In the genomic region with DNA sequence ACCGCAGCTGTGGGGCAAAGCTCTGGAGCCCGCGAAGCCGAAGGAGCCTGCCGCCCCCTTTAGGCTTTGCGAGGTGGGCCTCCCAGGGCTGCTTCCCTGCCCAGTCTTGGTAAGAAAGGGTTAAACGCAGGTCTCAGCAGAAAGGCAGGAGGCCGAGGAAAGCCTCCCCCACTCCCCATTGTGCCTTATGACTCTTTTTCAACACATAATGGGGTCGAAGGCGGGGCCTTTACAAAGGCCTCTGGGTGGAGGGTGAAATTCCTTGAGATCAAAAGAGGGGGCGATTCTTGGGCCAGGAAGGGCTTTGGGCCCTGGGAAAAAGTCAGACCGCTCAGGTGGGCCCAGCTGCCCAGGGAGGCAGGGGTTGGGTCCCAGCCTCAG, we compare ENCODE assay signal across 16 cellular contexts. TPM values are rescaled to one million over a fixed set of nuclear protein-coding genes. Genes with fewer than 3 reads are reported as not detected.
A peak's percentile ranks its signal among the peaks of the same experiment; 100 is the strongest.
DNase-seq lines count a peak whose midpoint lies in the region; ATAC-seq, FAIRE-seq and TF ChIP-seq lines count a peak whose summit lies in the region.
"Had no signal": no experiment of that assay in that cellular context is flagged by ENCODE, and none has a peak within 500 bp of the region (broad histone marks: within the 10 kb centered on the region; RNA-seq: fewer than 3 reads in every experiment).

No MANE protein-coding gene starts in this region.

- no peak overlapping the region for H3K56ac ChIP-seq in H9 (ENCODE audit: insufficient read length, low read depth, low read length)

- no peak overlapping the region for H3K14ac ChIP-seq in H9 (ENCODE audit: insufficient read depth, low read length)

- H4K20me1 ChIP-seq in H9 (ENCODE audit: control insufficient read depth, insufficient read depth, insufficient read length) (no peaks in the 10 kb centered on the region), astrocyte (ENCODE audit: insufficient read depth, low read length) (no peaks in the 10 kb centered on the region), osteoblast (ENCODE audit: insufficient read depth, low read length) (no peaks in the 10 kb centered on the region)

- no peak overlapping the region for H2BK120ac ChIP-seq in H9 (ENCODE audit: low read depth, low read length, poor library complexity, severe bottlenecking)

- peaks cover 0 to 14% (median 11%) of the 10 kb centered on the region in 3 experiments; a peak in 3 of 7 replicates for H3K36me3 Mint-ChIP-seq in H9 (ENCODE audit: insufficient read depth in 1 of 3, low read depth in 3 of 3)
- no peaks in the 10 kb centered on the region for H3K36me3 Mint-ChIP-seq in astrocyte (ENCODE audit: low read depth, unreplicated experiment)
- H3K36me3 Mint-ChIP-seq in effector memory CD8-positive, alpha-beta T cell (ENCODE audit: insufficient read depth) = peaks cover 3% of the 10 kb centered on the region

- no peak for FAIRE-seq in astrocyte (lab: Jason Lieb, UNC)

- H2AFZ ChIP-seq in H9 (ENCODE audit: low read length) = no peak overlapping the region
- H2AFZ ChIP-seq in astrocyte (ENCODE audit: low read depth, low read length) = no peak overlapping the region
- no peak overlapping the region for H2AFZ ChIP-seq in osteoblast (ENCODE audit: low read length)

- no peak overlapping the region for H4K91ac ChIP-seq in H9 (ENCODE audit: insufficient read length, low read depth, low read length)

- WGBS in H9 (ENCODE audit: extremely low coverage, insufficient read length, low lambda C conversion rate) = no CpG with 5 or more reads among the region's 12 CpGs

- H3K9ac ChIP-seq in H9 (ENCODE audit: extremely low read depth, insufficient read length, low read length) (no peak overlapping the region), astrocyte (ENCODE audit: low read length) (no peak overlapping the region)

- H3K36me3 ChIP-seq in astrocyte (ENCODE audit: insufficient read depth, low read length) (no peaks in the 10 kb centered on the region), osteoblast (ENCODE audit: insufficient read depth, low read length) (no peaks in the 10 kb centered on the region)
- H3K36me3 ChIP-seq: brain microvascular endothelial cell, MG63, ovary, thyroid gland had no signal

- H3K4ac ChIP-seq in H9 (ENCODE audit: low read depth, low read length) = no peak overlapping the region

- 0 out of 2 replicates have a peak, but pooled peaks cover 2% of the 10 kb centered on the region for H3K4me1 ChIP-seq in H9 (ENCODE audit: insufficient read depth, low read length)
- peaks cover 24% of the 10 kb centered on the region for H3K4me1 ChIP-seq in astrocyte (ENCODE audit: insufficient read depth, low read length)
- H3K4me1 ChIP-seq in osteoblast (ENCODE audit: insufficient read depth, low read length) = peaks cover 41% of the 10 kb centered on the region

- no peak overlapping the region for H3K4me3 ChIP-seq in astrocyte (ENCODE audit: insufficient read depth, low read depth, low read length)
- peak overlapping the region; percentile 74 for H3K4me3 ChIP-seq in osteoblast (ENCODE audit: insufficient read depth, low read length)
- H3K4me3 ChIP-seq: MG63, ovary, thyroid gland had no signal

- H3K27ac ChIP-seq in H9 (ENCODE audit: insufficient read length, low read depth, low read length) = no peak overlapping the region
- no peak overlapping the region for H3K27ac ChIP-seq in astrocyte (ENCODE audit: low read depth, low read length)
- peak overlapping the region; percentile 30 for H3K27ac ChIP-seq in osteoblast (ENCODE audit: low read depth, low read length)
- H3K27ac ChIP-seq: brain microvascular endothelial cell, ovary, thyroid gland had no signal

- H3K79me1 ChIP-seq in H9 (ENCODE audit: insufficient read depth, low read depth, low read length, poor library complexity, severe bottlenecking) = no peaks in the 10 kb centered on the region

- H3K27ac Mint-ChIP-seq in H9 (peak overlapping the region; percentile 42 to 94 (median 53); a peak in 4 of 7 replicates), astrocyte (ENCODE audit: unreplicated experiment) (no peak overlapping the region)
- no peak overlapping the region for H3K27ac Mint-ChIP-seq in effector memory CD8-positive, alpha-beta T cell
- H3K27ac Mint-ChIP-seq: activated CD8-positive, alpha-beta T cell treated with anti-CD3 and anti-CD28 coated beads for 36 hours had no signal

- H3K4me3 Mint-ChIP-seq in H9 = peak overlapping the region; percentile 71 to 84
- H3K4me3 Mint-ChIP-seq in astrocyte (ENCODE audit: unreplicated experiment) = peak overlapping the region; percentile 66
- peak overlapping the region in 1 of 2 donors; percentile 43 for H3K4me3 Mint-ChIP-seq in effector memory CD8-positive, alpha-beta T cell
- H3K4me3 Mint-ChIP-seq: activated CD8-positive, alpha-beta T cell treated with anti-CD3 and anti-CD28 coated beads for 36 hours had no signal

- H3K79me2 ChIP-seq in H9 (ENCODE audit: insufficient read depth, low read length) (peaks cover 7% of the 10 kb centered on the region; the same call in 1 of the 2 replicates), astrocyte (ENCODE audit: insufficient read depth, low read length) (no peaks in the 10 kb centered on the region), osteoblast (ENCODE audit: insufficient read depth, low read length) (no peaks in the 10 kb centered on the region)

- no peak overlapping the region for H4K8ac ChIP-seq in H9 (replicated peaks; ENCODE audit: insufficient read length, low read depth, low read length)

- peak overlapping the region; percentile 43 for H3K4me2 ChIP-seq in H9 (ENCODE audit: insufficient read depth, insufficient read length, low read length)
- H3K4me2 ChIP-seq in astrocyte (ENCODE audit: low read length) = no peak overlapping the region
- peak overlapping the region; percentile 69 for H3K4me2 ChIP-seq in osteoblast (ENCODE audit: insufficient read depth, low read length)

- ATAC-seq in effector memory CD8-positive, alpha-beta T cell (replicated peaks) = no peak
- ATAC-seq in GM18858 (IDR thresholded peaks at IDR 0.05; ENCODE audit: unreplicated experiment) = no peak
- ATAC-seq: activated CD8-positive, alpha-beta T cell treated with anti-CD3 and anti-CD28 coated beads for 36 hours had no signal

- no peak overlapping the region for H2BK12ac ChIP-seq in H9 (ENCODE audit: insufficient read length, low read depth, low read length)

- no peak overlapping the region for H4K5ac ChIP-seq in H9 (ENCODE audit: insufficient read length, low read depth, low read length)

- H2BK20ac ChIP-seq in H9 (ENCODE audit: low read depth, low read length, poor library complexity, severe bottlenecking) = no peak overlapping the region

- H3K23me2 ChIP-seq in H9 (ENCODE audit: insufficient read length, low read depth, low read length, poor library complexity, severe bottlenecking) = peaks cover 11% of the 10 kb centered on the region

- H3T11ph ChIP-seq in H9 (ENCODE audit: low read length) = no peak overlapping the region

- no peak overlapping the region for H2BK15ac ChIP-seq in H9 (ENCODE audit: low read depth, low read length)

- no peaks in the 10 kb centered on the region; a peak in 1 of 5 replicates for H3K9me3 Mint-ChIP-seq in H9
- no peaks in the 10 kb centered on the region for H3K9me3 Mint-ChIP-seq in astrocyte (ENCODE audit: unreplicated experiment)
- no peaks in the 10 kb centered on the region for H3K9me3 Mint-ChIP-seq in effector memory CD8-positive, alpha-beta T cell
- H3K9me3 Mint-ChIP-seq: activated CD8-positive, alpha-beta T cell treated with anti-CD3 and anti-CD28 coated beads for 36 hours had no signal

- TF ChIP-seq CTCF in H9 (conservative IDR thresholded peaks at IDR 0.05) = peak; percentile 39; the same call in 1 of the 3 replicates
- no peak for TF ChIP-seq CTCF in astrocyte (IDR thresholded peaks at IDR 0.05; ENCODE audit: insufficient read depth, low read depth, low read length)
- no peak for TF ChIP-seq CTCF in osteoblast (IDR thresholded peaks at IDR 0.05; ENCODE audit: extremely low read depth, low read depth, low read length)

- H3K9me3 ChIP-seq in H9 (ENCODE audit: control insufficient read depth, low read depth, low read length) (no peaks in the 10 kb centered on the region), astrocyte (ENCODE audit: insufficient read depth, low read depth, low read length) (no peaks in the 10 kb centered on the region), osteoblast (ENCODE audit: low read depth, low read length) (no peaks in the 10 kb centered on the region)
- H3K9me3 ChIP-seq: MG63, ovary, thyroid gland had no signal

- peaks cover 31% of the 10 kb centered on the region for H3K27me3 Mint-ChIP-seq in H9 (ENCODE audit: low read depth)
- H3K27me3 Mint-ChIP-seq in astrocyte (ENCODE audit: low read depth, unreplicated experiment) = peaks cover 48% of the 10 kb centered on the region
- peaks cover 40 to 69% of the 10 kb centered on the region in 2 donors for H3K27me3 Mint-ChIP-seq in effector memory CD8-positive, alpha-beta T cell

- H3K18ac ChIP-seq in H9 (ENCODE audit: insufficient read length, low read depth, low read length) = no peak overlapping the region

- H3K27me3 ChIP-seq in H9 (ENCODE audit: insufficient read depth, low read length) (peaks cover 3% of the 10 kb centered on the region; the same call in 1 of the 2 replicates), astrocyte (ENCODE audit: insufficient read depth, low read length) (peaks cover 52% of the 10 kb centered on the region), osteoblast (ENCODE audit: insufficient read depth, low read length) (peaks cover 34% of the 10 kb centered on the region)
- H3K27me3 ChIP-seq: MG63, ovary, thyroid gland had no signal

- DNase-seq in H9 = peak; percentile 84
- DNase-seq in astrocyte (ENCODE audit: low read depth) = no peak
- peak; percentile 72 for DNase-seq in left kidney (ENCODE audit: low read depth, low spot score)
- DNase-seq in osteoblast (ENCODE audit: insufficient read length, low spot score, missing footprints) = peak; percentile 90
- DNase-seq in NCI-H1436 treated with DMSO at 0.1 percent for 48 hours (lab: John Stamatoyannopoulos, UW) = no peak
- no peak for DNase-seq in effector memory CD8-positive, alpha-beta T cell
- DNase-seq in activated CD4-positive, CD25-positive, alpha-beta regulatory T cell treated with anti-CD3 and anti-CD28 coated beads, Interleukin-2, amount 50 U/mL, for 72 hours = no peak
- DNase-seq: activated CD8-positive, alpha-beta T cell treated with anti-CD3 and anti-CD28 coated beads for 36 hours; activated effector memory CD4-positive, alpha-beta T cell treated with anti-CD3 and anti-CD28 coated beads, Interleukin-2, amount 50 U/mL, for 16 hours; brain microvascular endothelial cell; effector memory CD4-positive, alpha-beta T cell; MG63; ovary; T1000; thyroid gland had no signal

- no peak overlapping the region for H2BK5ac ChIP-seq in H9 (ENCODE audit: insufficient read length, low read length)

- H3K4me1 Mint-ChIP-seq in H9 (peaks cover 30 to 32% of the 10 kb centered on the region in 2 experiments), astrocyte (ENCODE audit: low read depth, unreplicated experiment) (peaks cover 20% of the 10 kb centered on the region)
- H3K4me1 Mint-ChIP-seq in effector memory CD8-positive, alpha-beta T cell (ENCODE audit: low read depth in 2 of 2) = peaks cover 5 to 11% of the 10 kb centered on the region in 2 donors

- no peak overlapping the region for H3K23ac ChIP-seq in H9 (ENCODE audit: insufficient read length, low read depth, low read length)

- H2AK5ac ChIP-seq in H9 (ENCODE audit: insufficient read length, low read length) = no peak overlapping the region

RNA-seq across cellular contexts. Expression of gene ALPL, which starts 0.9 kb away (rescaled TPM):
- total RNA-seq in H9 (2021) (84.8 and 92.9 TPM in 2 replicates), astrocyte (24.3 and 45.4 TPM in 2 replicates), osteoblast (7.1 and 8.0 TPM in 2 replicates)
- total RNA-seq: activated CD8-positive, alpha-beta T cell treated with anti-CD3 and anti-CD28 coated beads for 36 hours had no signal

Comparison
In these comparisons a context has a peak if more than half of its experiments do, and no peak if none do; other contexts are left out.
1. DNase-seq: peak in H9 (single experiment), left kidney (single experiment) and osteoblast (single experiment); none in astrocyte (single experiment), NCI-H1436 treated with DMSO at 0.1 percent for 48 hours (single experiment), effector memory CD8-positive, alpha-beta T cell (0 of 3) and activated CD4-positive, CD25-positive, alpha-beta regulatory T cell treated with anti-CD3 and anti-CD28 coated beads, Interleukin-2, amount 50 U/mL, for 72 hours (single experiment).
2. H3K27ac Mint-ChIP-seq: peak in H9 (3 of 3); none in astrocyte (single experiment) and effector memory CD8-positive, alpha-beta T cell (0 of 2).